12 cellular contexts compared by ENCODE assay signal in the genomic region with DNA sequence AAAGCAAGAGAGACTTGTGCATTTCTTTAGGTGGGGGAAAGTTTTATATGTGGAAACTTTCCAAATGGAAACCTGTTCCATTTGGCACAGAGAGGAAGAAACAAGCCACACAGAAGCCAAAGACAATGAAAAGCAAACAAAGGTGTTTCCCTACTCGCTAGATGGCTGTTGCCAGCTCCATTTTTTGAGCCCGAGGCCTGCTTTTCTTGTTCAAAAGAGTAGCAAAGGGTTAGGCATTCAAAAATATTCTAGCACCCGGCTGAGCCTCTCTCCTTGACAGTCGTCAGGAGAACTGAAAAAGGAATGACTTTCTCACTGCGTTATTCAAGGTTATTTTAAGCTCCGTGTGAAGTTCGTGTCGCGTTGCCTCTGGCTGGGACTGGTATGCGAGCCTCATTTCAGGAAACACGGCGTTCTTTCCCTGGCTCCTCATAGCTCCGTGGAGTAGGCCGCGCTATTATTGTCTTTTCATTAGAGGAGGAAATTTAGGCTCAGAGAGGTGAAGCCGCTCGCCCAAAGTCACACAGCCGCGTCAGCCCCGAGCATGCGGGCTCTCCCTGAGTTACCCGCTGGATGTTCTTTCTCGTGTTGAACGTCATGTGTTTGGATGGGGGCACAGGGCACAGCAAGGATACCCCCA. TPM values are rescaled to one million over a fixed set of nuclear protein-coding genes. Genes with fewer than 3 reads are reported as not detected.
A peak's percentile ranks its signal among the peaks of the same experiment; 100 is the strongest.
DNase-seq lines count a peak whose midpoint lies in the region; ATAC-seq and TF ChIP-seq lines count a peak whose summit lies in the region.
"Had no signal": no experiment of that assay in that cellular context is flagged by ENCODE, and none has a peak within 500 bp of the region (broad histone marks: within the 10 kb centered on the region; RNA-seq: fewer than 3 reads in every experiment).

No MANE protein-coding gene starts in this region.

- peaks cover 6% of the 10 kb centered on the region for H3K27me3 Mint-ChIP-seq in endothelial cell (ENCODE audit: unreplicated experiment)

- H3K36me3 ChIP-seq in PC-9 (ENCODE audit: low read depth) (no peaks in the 10 kb centered on the region; the same call in 1 of the 2 replicates), mesendoderm (ENCODE audit: control insufficient read depth, insufficient read depth, low read length) (no peaks in the 10 kb centered on the region)

- DNase-seq in PC-9 (peak; percentile 49 to 81), endothelial cell (ENCODE audit: low spot score) (no peak), mesendoderm (no peak)
- DNase-seq in activated CD4-positive, alpha-beta T cell treated with anti-CD3 and anti-CD28 coated beads for 4 hours: no peak
- DNase-seq: activated CD4-positive, alpha-beta T cell treated with anti-CD3 and anti-CD28 coated beads for 1 hour; NCI-H226; stimulated activated CD4-positive, alpha-beta T cell treated with anti-CD3 and anti-CD28 coated beads, Interleukin-4, amount 100 ng/mL, for 4 hours had no signal

- H3K4me1 Mint-ChIP-seq in endothelial cell (ENCODE audit: unreplicated experiment): peaks cover 15% of the 10 kb centered on the region

- H3K4me3 ChIP-seq in PC-9: no peak overlapping the region
- H3K4me3 ChIP-seq in mesendoderm (ENCODE audit: low read length): no peak overlapping the region

- H3K27ac Mint-ChIP-seq in endothelial cell (ENCODE audit: unreplicated experiment): peak overlapping the region; percentile 87
- H3K27ac Mint-ChIP-seq: activated T-helper 2 cell treated with anti-CD3 and anti-CD28 coated beads, Interferon-gamma antibody, Interleukin-2, Interleukin-4, amounts not matched to agents 10 μg/mL and 5 μg/mL and 100 μg/mL, durations not matched to agents 14 hours and 24 hours and 36 hours had no signal

- peaks cover 21% of the 10 kb centered on the region for H3K36me3 Mint-ChIP-seq in endothelial cell (ENCODE audit: low read depth, unreplicated experiment)

- no peak overlapping the region for H2AFZ ChIP-seq in PC-9

- no peaks in the 10 kb centered on the region for H3K9me3 ChIP-seq in PC-9 (ENCODE audit: insufficient read depth, low read depth)

- no peaks in the 10 kb centered on the region for H3K79me1 ChIP-seq in mesendoderm (ENCODE audit: low read length)

- intact Hi-C loops in PC-9 (cut with micrococcal nuclease; ENCODE audit: unreplicated experiment): loop anchor here (2.0 kb wide), 1 partner anchor 46 kb away; the partner anchor contains the start of genes C19orf73 and PPFIA3

- peaks cover 24% of the 10 kb centered on the region; the same call in 1 of the 2 replicates for H3F3A ChIP-seq in PC-9 (ENCODE audit: insufficient read depth, low read depth)

- no peak for TF ChIP-seq CTCF in PC-9 (conservative IDR thresholded peaks at IDR 0.05)
- TF ChIP-seq CTCF in endothelial cell (IDR thresholded peaks at IDR 0.05; ENCODE audit: unreplicated experiment): no peak

- H3K27me3 ChIP-seq in PC-9 (ENCODE audit: insufficient read depth, low read depth): no peaks in the 10 kb centered on the region
- no peaks in the 10 kb centered on the region for H3K27me3 ChIP-seq in mesendoderm (ENCODE audit: insufficient read depth, low read length, poor library complexity)

- H4K8ac ChIP-seq in mesendoderm (ENCODE audit: low read depth, low read length): no peak overlapping the region

- H2BK15ac ChIP-seq in mesendoderm (replicated peaks; ENCODE audit: low read depth): no peak overlapping the region

- POLR2A ChIA-PET in PC-9 (lab: Charles Lee; ENCODE audit: unreplicated experiment): interaction anchor here (0.5 to 1.0 kb wide), 6 partner anchors 16 to 892 kb away, joined by 3 to 32 read pairs (median 4); partner anchors contain the start of genes GYS1 and RUVBL2

- peaks cover 13% of the 10 kb centered on the region for H3K4me1 ChIP-seq in PC-9 (replicated peaks; ENCODE audit: insufficient read depth)
- H3K4me1 ChIP-seq in mesendoderm (ENCODE audit: control insufficient read depth, low read depth, low read length): no peaks in the 10 kb centered on the region

- no peak overlapping the region for H3K18ac ChIP-seq in mesendoderm (ENCODE audit: low read length)

- peak overlapping the region; percentile 59 for H3K9ac ChIP-seq in mesendoderm (ENCODE audit: low read length)

- H2AK5ac ChIP-seq in mesendoderm (ENCODE audit: low read length): no peak overlapping the region

- WGBS in mesendoderm (ENCODE audit: extremely low coverage, insufficient coverage, low lambda C conversion rate): no CpG with 5 or more reads among the region's 24 CpGs

- no peak overlapping the region for H2BK120ac ChIP-seq in mesendoderm (ENCODE audit: low read depth, low read length)

- H3K27ac ChIP-seq in PC-9 (peak overlapping the region; percentile 17; the same call in 1 of the 2 replicates), mesendoderm (ENCODE audit: low read depth, low read length) (no peak overlapping the region), temporal lobe (ENCODE audit: low read depth, low read length) (peak overlapping the region; percentile 63)

- H3K56ac ChIP-seq in mesendoderm (ENCODE audit: low read length): peak overlapping the region; percentile 54

- peaks cover 11% of the 10 kb centered on the region for H4K20me1 ChIP-seq in PC-9 (ENCODE audit: insufficient read depth)

- H3K4ac ChIP-seq in mesendoderm (ENCODE audit: low read depth, low read length): no peak overlapping the region

- no peak overlapping the region for H3K23ac ChIP-seq in mesendoderm (ENCODE audit: low read length)

- H3K4me3 Mint-ChIP-seq in endothelial cell (ENCODE audit: unreplicated experiment): no peak overlapping the region

- ATAC-seq in HG02642 (IDR thresholded peaks at IDR 0.05; ENCODE audit: poor library complexity, unreplicated experiment): no peak
- ATAC-seq in GM18498 (IDR thresholded peaks at IDR 0.05; ENCODE audit: unreplicated experiment): no peak
- ATAC-seq in GM21717 (IDR thresholded peaks at IDR 0.05; ENCODE audit: unreplicated experiment): no peak

- H3K9me2 ChIP-seq in PC-9 (ENCODE audit: insufficient read depth): no peaks in the 10 kb centered on the region

- H3K4me2 ChIP-seq in PC-9 (peak overlapping the region; percentile 24), mesendoderm (ENCODE audit: low read length) (peak overlapping the region; percentile 23)

- no peak overlapping the region for H4K5ac ChIP-seq in mesendoderm (ENCODE audit: low read length)

- no peaks in the 10 kb centered on the region for H3K9me3 Mint-ChIP-seq in endothelial cell (ENCODE audit: unreplicated experiment)
- H3K9me3 Mint-ChIP-seq: activated T-helper 2 cell treated with anti-CD3 and anti-CD28 coated beads, Interferon-gamma antibody, Interleukin-2, Interleukin-4, amounts not matched to agents 10 μg/mL and 5 μg/mL and 100 μg/mL, durations not matched to agents 14 hours and 24 hours and 36 hours had no signal

- no peaks in the 10 kb centered on the region for H3K79me2 ChIP-seq in PC-9 (ENCODE audit: low read depth)
- H3K79me2 ChIP-seq in mesendoderm (ENCODE audit: control insufficient read depth, insufficient read depth, low read length): no peaks in the 10 kb centered on the region

- no TSS peak for BruUV-seq in PC-9 (replicated peaks; lab: Mats Ljungman, UMichigan)

- H2BK5ac ChIP-seq in mesendoderm (ENCODE audit: low read length): no peak overlapping the region

- CTCF ChIA-PET in PC-9 (lab: Charles Lee): no interaction called here

RNA-seq across cellular contexts. Expression of gene TRPM4, which starts 7.6 kb away (rescaled TPM):
- total RNA-seq in PC-9 (2021) (43.8 and 62.3 TPM in 2 replicates), endothelial cell (ENCODE audit: unreplicated experiment) (75.3 TPM), temporal lobe (4.2 TPM)
- 3.4 TPM for polyA plus RNA-seq in mesendoderm (2013, experiment 1 of 2)
- 2.9 TPM for polyA plus RNA-seq in mesendoderm (2013, experiment 2 of 2)

RNA-seq across cellular contexts. Expression of gene HRC, which starts 10.0 kb away (rescaled TPM):
- total RNA-seq in PC-9 (2021) (0.50 TPM in 1 of 2 replicates, not detected in the other), endothelial cell (ENCODE audit: unreplicated experiment) (0.72 TPM), temporal lobe (0.25 TPM)
- polyA plus RNA-seq in mesendoderm (2013, experiment 1 of 2): 0.88 TPM
- 0.74 TPM for polyA plus RNA-seq in mesendoderm (2013, experiment 2 of 2)
- total RNA-seq: activated T-helper 2 cell treated with anti-CD3 and anti-CD28 coated beads, Interferon-gamma antibody, Interleukin-2, Interleukin-4, amounts not matched to agents 10 μg/mL and 5 μg/mL and 100 μg/mL, durations not matched to agents 14 hours and 24 hours and 36 hours had no signal

RNA-seq across cellular contexts. Expression of gene PPFIA3, which starts 45.9 kb away (rescaled TPM):
- total RNA-seq in PC-9 (2021) (8.3 and 10.1 TPM in 2 replicates), endothelial cell (ENCODE audit: unreplicated experiment) (19.7 TPM), temporal lobe (33.9 TPM)
- 7.1 TPM for polyA plus RNA-seq in mesendoderm (2013, experiment 1 of 2)
- 6.1 TPM for polyA plus RNA-seq in mesendoderm (2013, experiment 2 of 2)

RNA-seq across cellular contexts. Expression of gene C19orf73, which starts 46.3 kb away (rescaled TPM):
- total RNA-seq in PC-9 (2021): 1.5 and 3.0 TPM in 2 replicates
- total RNA-seq in endothelial cell (ENCODE audit: unreplicated experiment): 0.51 TPM
- 1.5 TPM for polyA plus RNA-seq in mesendoderm (2013, experiment 1 of 2)
- polyA plus RNA-seq in mesendoderm (2013, experiment 2 of 2): 1.4 TPM
- 0.25 TPM for total RNA-seq in temporal lobe

RNA-seq across cellular contexts. Expression of gene LIN7B, which starts 51.1 kb away (rescaled TPM):
- total RNA-seq in PC-9 (2021) (6.5 and 7.0 TPM in 2 replicates), endothelial cell (ENCODE audit: unreplicated experiment) (5.8 TPM), temporal lobe (19.7 TPM)
- 1.2 TPM for polyA plus RNA-seq in mesendoderm (2013, experiment 1 of 2)
- 1.3 TPM for polyA plus RNA-seq in mesendoderm (2013, experiment 2 of 2)

Comparison
In these comparisons a context has a peak if more than half of its experiments do, and no peak if none do; other contexts are left out.
1. DNase-seq: peak in PC-9 (2 of 2); none in endothelial cell (single experiment), mesendoderm (single experiment) and activated CD4-positive, alpha-beta T cell treated with anti-CD3 and anti-CD28 coated beads for 4 hours (0 of 2).